Comparison of ENCODE assay signal across 1 cellular context in the genomic region with DNA sequence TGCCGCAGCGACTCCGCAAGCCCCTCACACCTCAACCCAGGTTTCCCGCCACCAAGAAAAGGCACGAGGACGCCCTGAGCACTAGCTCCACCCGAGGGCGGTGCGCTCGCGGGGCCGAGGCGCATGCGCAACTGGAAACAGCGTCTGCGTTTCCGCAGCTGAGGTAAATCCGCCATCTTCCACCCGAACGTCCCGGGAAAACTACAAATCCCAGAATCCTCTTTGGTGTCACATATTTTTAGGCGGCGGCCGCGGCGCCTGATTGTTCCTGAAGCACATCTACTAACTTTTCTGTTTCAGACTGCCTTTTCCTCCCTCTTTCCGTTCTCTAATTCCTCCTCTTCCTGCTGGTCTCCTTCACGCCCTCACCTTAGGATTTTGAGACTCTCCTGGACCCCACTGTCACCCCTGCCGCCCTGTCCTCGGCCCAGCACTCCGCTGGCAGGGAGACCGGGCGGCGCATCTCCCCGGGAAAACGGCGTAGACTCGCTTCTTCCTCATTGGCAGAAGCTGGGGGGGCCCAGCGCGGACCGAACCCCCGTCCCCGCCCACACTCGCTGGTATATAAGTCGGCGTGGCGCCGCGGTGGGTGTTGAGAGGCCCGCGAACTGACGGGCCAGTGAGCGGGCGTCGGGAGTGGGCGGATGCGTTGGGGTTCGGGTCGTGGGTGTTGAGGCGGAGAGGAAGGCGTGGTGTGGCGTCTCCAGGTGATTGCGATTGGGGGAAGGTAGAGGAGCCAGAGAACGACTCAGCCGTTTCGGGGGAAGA.
TF ChIP-seq lines count a peak whose summit lies in the region.

A gene with protein sequence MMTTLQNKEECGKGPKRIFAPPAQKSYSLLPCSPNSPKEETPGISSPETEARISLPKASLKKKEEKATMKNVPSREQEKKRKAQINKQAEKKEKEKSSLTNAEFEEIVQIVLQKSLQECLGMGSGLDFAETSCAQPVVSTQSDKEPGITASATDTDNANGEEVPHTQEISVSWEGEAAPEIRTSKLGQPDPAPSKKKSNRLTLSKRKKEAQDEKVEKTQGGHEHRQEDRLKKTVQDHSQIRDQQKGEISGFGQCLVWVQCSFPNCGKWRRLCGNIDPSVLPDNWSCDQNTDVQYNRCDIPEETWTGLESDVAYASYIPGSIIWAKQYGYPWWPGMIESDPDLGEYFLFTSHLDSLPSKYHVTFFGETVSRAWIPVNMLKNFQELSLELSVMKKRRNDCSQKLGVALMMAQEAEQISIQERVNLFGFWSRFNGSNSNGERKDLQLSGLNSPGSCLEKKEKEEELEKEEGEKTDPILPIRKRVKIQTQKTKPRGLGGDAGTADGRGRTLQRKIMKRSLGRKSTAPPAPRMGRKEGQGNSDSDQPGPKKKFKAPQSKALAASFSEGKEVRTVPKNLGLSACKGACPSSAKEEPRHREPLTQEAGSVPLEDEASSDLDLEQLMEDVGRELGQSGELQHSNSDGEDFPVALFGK (minus strand): TSS at position 505 of the 768 bp plus-strand sequence. CDS start 8,054 bp downstream, outside the sequence.

TF ChIP-seq in HepG2, 621 proteins besides CTCF, POLR2A, EP300 and RAD21 (continued from another document and continues in another):
- TF ChIP-seq ASH2L (IDR thresholded peaks at IDR 0.05; ENCODE audit: insufficient read length, low read depth, low read length): peak; percentile 74
- TF ChIP-seq RFX1 (IDR thresholded peaks at IDR 0.05): no peak
- TF ChIP-seq, protein P1, sequence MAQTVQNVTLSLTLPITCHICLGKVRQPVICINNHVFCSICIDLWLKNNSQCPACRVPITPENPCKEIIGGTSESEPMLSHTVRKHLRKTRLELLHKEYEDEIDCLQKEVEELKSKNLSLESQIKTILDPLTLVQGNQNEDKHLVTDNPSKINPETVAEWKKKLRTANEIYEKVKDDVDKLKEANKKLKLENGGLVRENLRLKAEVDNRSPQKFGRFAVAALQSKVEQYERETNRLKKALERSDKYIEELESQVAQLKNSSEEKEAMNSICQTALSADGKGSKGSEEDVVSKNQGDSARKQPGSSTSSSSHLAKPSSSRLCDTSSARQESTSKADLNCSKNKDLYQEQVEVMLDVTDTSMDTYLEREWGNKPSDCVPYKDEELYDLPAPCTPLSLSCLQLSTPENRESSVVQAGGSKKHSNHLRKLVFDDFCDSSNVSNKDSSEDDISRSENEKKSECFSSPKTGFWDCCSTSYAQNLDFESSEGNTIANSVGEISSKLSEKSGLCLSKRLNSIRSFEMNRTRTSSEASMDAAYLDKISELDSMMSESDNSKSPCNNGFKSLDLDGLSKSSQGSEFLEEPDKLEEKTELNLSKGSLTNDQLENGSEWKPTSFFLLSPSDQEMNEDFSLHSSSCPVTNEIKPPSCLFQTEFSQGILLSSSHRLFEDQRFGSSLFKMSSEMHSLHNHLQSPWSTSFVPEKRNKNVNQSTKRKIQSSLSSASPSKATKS (CRISPR knock-in tag; IDR thresholded peaks at IDR 0.05): no peak
- peak; percentile 70; the same call in 1 of the 2 replicates for TF ChIP-seq ZNF749 (CRISPR knock-in tag; IDR thresholded peaks at IDR 0.05; ENCODE audit: borderline replicate concordance)
- no peak for TF ChIP-seq PAX8 (CRISPR knock-in tag; IDR thresholded peaks at IDR 0.05; ENCODE audit: borderline replicate concordance)
- TF ChIP-seq CC2D1A (CRISPR knock-in tag; IDR thresholded peaks at IDR 0.05): no peak
- TF ChIP-seq ZBTB20 (CRISPR knock-in tag; IDR thresholded peaks at IDR 0.05; ENCODE audit: borderline replicate concordance, low read depth): no peak; the same call in 1 of the 2 replicates
- TF ChIP-seq, protein P2, sequence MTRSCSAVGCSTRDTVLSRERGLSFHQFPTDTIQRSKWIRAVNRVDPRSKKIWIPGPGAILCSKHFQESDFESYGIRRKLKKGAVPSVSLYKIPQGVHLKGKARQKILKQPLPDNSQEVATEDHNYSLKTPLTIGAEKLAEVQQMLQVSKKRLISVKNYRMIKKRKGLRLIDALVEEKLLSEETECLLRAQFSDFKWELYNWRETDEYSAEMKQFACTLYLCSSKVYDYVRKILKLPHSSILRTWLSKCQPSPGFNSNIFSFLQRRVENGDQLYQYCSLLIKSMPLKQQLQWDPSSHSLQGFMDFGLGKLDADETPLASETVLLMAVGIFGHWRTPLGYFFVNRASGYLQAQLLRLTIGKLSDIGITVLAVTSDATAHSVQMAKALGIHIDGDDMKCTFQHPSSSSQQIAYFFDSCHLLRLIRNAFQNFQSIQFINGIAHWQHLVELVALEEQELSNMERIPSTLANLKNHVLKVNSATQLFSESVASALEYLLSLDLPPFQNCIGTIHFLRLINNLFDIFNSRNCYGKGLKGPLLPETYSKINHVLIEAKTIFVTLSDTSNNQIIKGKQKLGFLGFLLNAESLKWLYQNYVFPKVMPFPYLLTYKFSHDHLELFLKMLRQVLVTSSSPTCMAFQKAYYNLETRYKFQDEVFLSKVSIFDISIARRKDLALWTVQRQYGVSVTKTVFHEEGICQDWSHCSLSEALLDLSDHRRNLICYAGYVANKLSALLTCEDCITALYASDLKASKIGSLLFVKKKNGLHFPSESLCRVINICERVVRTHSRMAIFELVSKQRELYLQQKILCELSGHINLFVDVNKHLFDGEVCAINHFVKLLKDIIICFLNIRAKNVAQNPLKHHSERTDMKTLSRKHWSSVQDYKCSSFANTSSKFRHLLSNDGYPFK (CRISPR knock-in tag; IDR thresholded peaks at IDR 0.05; ENCODE audit: borderline replicate concordance): peak; percentile 79; the same call in 1 of the 2 replicates
- TF ChIP-seq FOXA3 (CRISPR knock-in tag; IDR thresholded peaks at IDR 0.05): peak; percentile 57; the same call in 1 of the 2 replicates
- TF ChIP-seq AKAP8 (CRISPR knock-in tag; IDR thresholded peaks at IDR 0.05): 0 out of 2 replicates have a peak, but pooled peaks have one; percentile 12
- TF ChIP-seq, protein P3, sequence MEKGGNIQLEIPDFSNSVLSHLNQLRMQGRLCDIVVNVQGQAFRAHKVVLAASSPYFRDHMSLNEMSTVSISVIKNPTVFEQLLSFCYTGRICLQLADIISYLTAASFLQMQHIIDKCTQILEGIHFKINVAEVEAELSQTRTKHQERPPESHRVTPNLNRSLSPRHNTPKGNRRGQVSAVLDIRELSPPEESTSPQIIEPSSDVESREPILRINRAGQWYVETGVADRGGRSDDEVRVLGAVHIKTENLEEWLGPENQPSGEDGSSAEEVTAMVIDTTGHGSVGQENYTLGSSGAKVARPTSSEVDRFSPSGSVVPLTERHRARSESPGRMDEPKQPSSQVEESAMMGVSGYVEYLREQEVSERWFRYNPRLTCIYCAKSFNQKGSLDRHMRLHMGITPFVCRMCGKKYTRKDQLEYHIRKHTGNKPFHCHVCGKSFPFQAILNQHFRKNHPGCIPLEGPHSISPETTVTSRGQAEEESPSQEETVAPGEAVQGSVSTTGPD (CRISPR knock-in tag; IDR thresholded peaks at IDR 0.05): no peak
- TF ChIP-seq ZNF878 (CRISPR knock-in tag; IDR thresholded peaks at IDR 0.05): no peak
- no peak for TF ChIP-seq ZNF839 (CRISPR knock-in tag; IDR thresholded peaks at IDR 0.05; ENCODE audit: borderline replicate concordance)
- TF ChIP-seq, protein P4, sequence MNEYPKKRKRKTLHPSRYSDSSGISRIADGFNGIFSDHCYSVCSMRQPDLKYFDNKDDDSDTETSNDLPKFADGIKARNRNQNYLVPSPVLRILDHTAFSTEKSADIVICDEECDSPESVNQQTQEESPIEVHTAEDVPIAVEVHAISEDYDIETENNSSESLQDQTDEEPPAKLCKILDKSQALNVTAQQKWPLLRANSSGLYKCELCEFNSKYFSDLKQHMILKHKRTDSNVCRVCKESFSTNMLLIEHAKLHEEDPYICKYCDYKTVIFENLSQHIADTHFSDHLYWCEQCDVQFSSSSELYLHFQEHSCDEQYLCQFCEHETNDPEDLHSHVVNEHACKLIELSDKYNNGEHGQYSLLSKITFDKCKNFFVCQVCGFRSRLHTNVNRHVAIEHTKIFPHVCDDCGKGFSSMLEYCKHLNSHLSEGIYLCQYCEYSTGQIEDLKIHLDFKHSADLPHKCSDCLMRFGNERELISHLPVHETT (CRISPR knock-in tag; conservative IDR thresholded peaks at IDR 0.05): peak; percentile 86; the same call in 1 of the 2 replicates
- peak; percentile 92 for TF ChIP-seq HNRNPH1 (optimal IDR thresholded peaks at IDR 0.05; ENCODE audit: low read depth, low read length)
- no peak for TF ChIP-seq TRIM24 (CRISPR knock-in tag; IDR thresholded peaks at IDR 0.05)
- TF ChIP-seq, protein P5, sequence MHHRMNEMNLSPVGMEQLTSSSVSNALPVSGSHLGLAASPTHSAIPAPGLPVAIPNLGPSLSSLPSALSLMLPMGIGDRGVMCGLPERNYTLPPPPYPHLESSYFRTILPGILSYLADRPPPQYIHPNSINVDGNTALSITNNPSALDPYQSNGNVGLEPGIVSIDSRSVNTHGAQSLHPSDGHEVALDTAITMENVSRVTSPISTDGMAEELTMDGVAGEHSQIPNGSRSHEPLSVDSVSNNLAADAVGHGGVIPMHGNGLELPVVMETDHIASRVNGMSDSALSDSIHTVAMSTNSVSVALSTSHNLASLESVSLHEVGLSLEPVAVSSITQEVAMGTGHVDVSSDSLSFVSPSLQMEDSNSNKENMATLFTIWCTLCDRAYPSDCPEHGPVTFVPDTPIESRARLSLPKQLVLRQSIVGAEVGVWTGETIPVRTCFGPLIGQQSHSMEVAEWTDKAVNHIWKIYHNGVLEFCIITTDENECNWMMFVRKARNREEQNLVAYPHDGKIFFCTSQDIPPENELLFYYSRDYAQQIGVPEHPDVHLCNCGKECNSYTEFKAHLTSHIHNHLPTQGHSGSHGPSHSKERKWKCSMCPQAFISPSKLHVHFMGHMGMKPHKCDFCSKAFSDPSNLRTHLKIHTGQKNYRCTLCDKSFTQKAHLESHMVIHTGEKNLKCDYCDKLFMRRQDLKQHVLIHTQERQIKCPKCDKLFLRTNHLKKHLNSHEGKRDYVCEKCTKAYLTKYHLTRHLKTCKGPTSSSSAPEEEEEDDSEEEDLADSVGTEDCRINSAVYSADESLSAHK (CRISPR knock-in tag; IDR thresholded peaks at IDR 0.05; ENCODE audit: borderline replicate concordance): 0 out of 2 replicates have a peak, but pooled peaks have one; percentile 22
- peak; percentile 90; the same call in 1 of the 2 replicates for TF ChIP-seq ZNF670 (CRISPR knock-in tag; IDR thresholded peaks at IDR 0.05; ENCODE audit: borderline replicate concordance)
- TF ChIP-seq, protein P6, sequence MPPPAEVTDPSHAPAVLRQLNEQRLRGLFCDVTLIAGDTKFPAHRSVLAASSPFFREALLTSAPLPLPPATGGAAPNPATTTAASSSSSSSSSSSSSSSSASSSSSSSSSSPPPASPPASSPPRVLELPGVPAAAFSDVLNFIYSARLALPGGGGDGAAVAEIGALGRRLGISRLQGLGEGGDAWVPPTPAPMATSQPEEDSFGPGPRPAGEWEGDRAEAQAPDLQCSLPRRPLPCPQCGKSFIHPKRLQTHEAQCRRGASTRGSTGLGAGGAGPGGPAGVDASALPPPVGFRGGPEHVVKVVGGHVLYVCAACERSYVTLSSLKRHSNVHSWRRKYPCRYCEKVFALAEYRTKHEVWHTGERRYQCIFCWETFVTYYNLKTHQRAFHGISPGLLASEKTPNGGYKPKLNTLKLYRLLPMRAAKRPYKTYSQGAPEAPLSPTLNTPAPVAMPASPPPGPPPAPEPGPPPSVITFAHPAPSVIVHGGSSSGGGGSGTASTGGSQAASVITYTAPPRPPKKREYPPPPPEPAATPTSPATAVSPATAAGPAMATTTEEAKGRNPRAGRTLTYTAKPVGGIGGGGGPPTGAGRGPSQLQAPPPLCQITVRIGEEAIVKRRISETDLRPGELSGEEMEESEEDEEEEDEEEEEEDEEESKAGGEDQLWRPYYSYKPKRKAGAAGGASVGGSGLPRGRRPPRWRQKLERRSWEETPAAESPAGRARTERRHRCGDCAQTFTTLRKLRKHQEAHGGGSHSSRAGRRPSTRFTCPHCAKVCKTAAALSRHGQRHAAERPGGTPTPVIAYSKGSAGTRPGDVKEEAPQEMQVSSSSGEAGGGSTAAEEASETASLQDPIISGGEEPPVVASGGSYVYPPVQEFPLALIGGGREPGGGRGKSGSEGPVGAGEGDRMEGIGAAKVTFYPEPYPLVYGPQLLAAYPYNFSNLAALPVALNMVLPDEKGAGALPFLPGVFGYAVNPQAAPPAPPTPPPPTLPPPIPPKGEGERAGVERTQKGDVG (CRISPR knock-in tag; IDR thresholded peaks at IDR 0.05; ENCODE audit: borderline replicate concordance): peak; percentile 35
- no peak for TF ChIP-seq TBX3 (IDR thresholded peaks at IDR 0.05; ENCODE audit: borderline replicate concordance)
- TF ChIP-seq PCBP2 (optimal IDR thresholded peaks at IDR 0.05; ENCODE audit: low read depth, low read length, poor library complexity, severe bottlenecking): no peak
- TF ChIP-seq, protein P7, sequence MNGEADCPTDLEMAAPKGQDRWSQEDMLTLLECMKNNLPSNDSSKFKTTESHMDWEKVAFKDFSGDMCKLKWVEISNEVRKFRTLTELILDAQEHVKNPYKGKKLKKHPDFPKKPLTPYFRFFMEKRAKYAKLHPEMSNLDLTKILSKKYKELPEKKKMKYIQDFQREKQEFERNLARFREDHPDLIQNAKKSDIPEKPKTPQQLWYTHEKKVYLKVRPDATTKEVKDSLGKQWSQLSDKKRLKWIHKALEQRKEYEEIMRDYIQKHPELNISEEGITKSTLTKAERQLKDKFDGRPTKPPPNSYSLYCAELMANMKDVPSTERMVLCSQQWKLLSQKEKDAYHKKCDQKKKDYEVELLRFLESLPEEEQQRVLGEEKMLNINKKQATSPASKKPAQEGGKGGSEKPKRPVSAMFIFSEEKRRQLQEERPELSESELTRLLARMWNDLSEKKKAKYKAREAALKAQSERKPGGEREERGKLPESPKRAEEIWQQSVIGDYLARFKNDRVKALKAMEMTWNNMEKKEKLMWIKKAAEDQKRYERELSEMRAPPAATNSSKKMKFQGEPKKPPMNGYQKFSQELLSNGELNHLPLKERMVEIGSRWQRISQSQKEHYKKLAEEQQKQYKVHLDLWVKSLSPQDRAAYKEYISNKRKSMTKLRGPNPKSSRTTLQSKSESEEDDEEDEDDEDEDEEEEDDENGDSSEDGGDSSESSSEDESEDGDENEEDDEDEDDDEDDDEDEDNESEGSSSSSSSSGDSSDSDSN (CRISPR knock-in tag; IDR thresholded peaks at IDR 0.05): peak; percentile 71
- TF ChIP-seq, protein P8, sequence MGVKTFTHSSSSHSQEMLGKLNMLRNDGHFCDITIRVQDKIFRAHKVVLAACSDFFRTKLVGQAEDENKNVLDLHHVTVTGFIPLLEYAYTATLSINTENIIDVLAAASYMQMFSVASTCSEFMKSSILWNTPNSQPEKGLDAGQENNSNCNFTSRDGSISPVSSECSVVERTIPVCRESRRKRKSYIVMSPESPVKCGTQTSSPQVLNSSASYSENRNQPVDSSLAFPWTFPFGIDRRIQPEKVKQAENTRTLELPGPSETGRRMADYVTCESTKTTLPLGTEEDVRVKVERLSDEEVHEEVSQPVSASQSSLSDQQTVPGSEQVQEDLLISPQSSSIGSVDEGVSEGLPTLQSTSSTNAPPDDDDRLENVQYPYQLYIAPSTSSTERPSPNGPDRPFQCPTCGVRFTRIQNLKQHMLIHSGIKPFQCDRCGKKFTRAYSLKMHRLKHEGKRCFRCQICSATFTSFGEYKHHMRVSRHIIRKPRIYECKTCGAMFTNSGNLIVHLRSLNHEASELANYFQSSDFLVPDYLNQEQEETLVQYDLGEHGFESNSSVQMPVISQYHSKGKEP (CRISPR knock-in tag; IDR thresholded peaks at IDR 0.05): peak; percentile 57; the same call in 1 of the 2 replicates
- TF ChIP-seq MIER2 (CRISPR knock-in tag; IDR thresholded peaks at IDR 0.05): no peak; the same call in 1 of the 2 replicates
- TF ChIP-seq MZF1 (CRISPR knock-in tag; IDR thresholded peaks at IDR 0.05; ENCODE audit: borderline replicate concordance): 0 out of 2 replicates have a peak, but pooled peaks have one; percentile 44
- TF ChIP-seq ZFP36 (IDR thresholded peaks at IDR 0.05; ENCODE audit: borderline replicate concordance, low read depth, low read length, partially characterized antibody): no peak
- no peak for TF ChIP-seq ZNF20 (CRISPR knock-in tag; IDR thresholded peaks at IDR 0.05)
- TF ChIP-seq ZNF790 (CRISPR knock-in tag; IDR thresholded peaks at IDR 0.05; ENCODE audit: borderline replicate concordance): peak; percentile 90; the same call in 1 of the 2 replicates
- peak; percentile 89 for TF ChIP-seq RNF2 (conservative IDR thresholded peaks at IDR 0.05; ENCODE audit: low read depth)
- TF ChIP-seq FOXK1 (CRISPR knock-in tag; IDR thresholded peaks at IDR 0.05; ENCODE audit: borderline replicate concordance, low read depth): peak; percentile 4; the same call in 1 of the 2 replicates
- TF ChIP-seq CBX1 (IDR thresholded peaks at IDR 0.05; ENCODE audit: low read depth): peak; percentile 46
